7 cellular contexts compared by ENCODE assay signal in the genomic region with DNA sequence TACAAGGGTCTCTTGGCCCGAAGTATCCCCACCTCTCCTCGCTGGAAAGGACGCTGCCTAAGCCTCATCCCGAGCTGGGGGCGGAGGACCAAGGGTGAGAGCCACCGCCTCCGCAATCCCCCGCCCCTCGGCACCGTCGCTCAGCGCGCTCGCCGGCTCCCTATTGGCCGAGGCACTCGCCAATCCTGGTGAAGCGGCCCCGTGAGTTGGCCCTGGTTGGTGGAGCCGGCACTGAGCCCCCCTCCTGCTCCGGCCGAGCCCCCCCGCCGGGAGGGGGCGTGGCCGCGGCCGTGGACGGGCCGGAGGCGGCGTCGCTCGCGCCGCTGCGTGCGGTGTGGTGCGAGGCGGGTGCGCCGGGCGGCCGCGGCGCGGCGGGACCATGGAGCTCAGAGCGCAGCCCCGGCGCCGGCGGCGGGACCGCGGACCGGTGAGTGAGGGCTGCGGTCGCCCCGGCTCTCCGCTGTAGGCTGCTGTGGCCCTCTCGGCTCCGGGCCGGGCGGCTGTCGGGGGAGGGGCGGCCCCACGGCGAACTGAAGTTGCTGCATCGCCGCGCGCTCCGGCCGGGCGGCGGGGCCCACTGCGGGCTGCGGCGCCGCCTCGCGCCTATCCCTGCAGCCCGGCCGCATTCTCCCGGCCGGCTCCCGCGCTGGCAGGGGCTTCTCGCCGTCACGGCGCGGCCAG. TPM values are rescaled to one million over a fixed set of nuclear protein-coding genes. Genes with fewer than 3 reads are reported as not detected.
DNase-seq lines count a peak whose midpoint lies in the region; ATAC-seq and FAIRE-seq lines count a peak whose summit lies in the region.

A gene with protein sequence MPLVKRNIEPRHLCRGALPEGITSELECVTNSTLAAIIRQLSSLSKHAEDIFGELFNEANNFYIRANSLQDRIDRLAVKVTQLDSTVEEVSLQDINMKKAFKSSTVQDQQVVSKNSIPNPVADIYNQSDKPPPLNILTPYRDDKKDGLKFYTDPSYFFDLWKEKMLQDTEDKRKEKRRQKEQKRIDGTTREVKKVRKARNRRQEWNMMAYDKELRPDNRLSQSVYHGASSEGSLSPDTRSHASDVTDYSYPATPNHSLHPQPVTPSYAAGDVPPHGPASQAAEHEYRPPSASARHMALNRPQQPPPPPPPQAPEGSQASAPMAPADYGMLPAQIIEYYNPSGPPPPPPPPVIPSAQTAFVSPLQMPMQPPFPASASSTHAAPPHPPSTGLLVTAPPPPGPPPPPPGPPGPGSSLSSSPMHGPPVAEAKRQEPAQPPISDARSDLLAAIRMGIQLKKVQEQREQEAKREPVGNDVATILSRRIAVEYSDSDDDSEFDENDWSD (plus strand): TSS at position 291 of the 681 bp plus-strand sequence. CDS start 84,588 bp downstream, outside the sequence.

- H3K27ac ChIP-seq in small intestine (ENCODE audit: low read depth in 1 of 2, low read length in 1 of 2): no peak within 1 kb of the TSS

- H3K9me3 ChIP-seq in T-helper 17 cell (ENCODE audit: control insufficient read depth, low read length, poor library complexity, severe bottlenecking) (no peaks in the 10 kb centered on the region), small intestine (ENCODE audit: control insufficient read depth, low read depth) (no peaks in the 10 kb centered on the region)

- H3K27me3 Mint-ChIP-seq in T-helper 17 cell: peaks cover 41% of the 10 kb centered on the region

- H3K36me3 ChIP-seq in small intestine (ENCODE audit: control insufficient read depth in 2 of 2, insufficient read depth in 2 of 2, low read length in 2 of 2): no peaks in the 10 kb centered on the region

- no peak within 1 kb of the TSS for H3K27ac Mint-ChIP-seq in T-helper 17 cell

- ATAC-seq in GM18498 (IDR thresholded peaks at IDR 0.05; ENCODE audit: unreplicated experiment) (peak; percentile 95), HG02763 (IDR thresholded peaks at IDR 0.05; ENCODE audit: unreplicated experiment) (peak; percentile 89), T-helper 17 cell (peak; percentile 78)

- H3K4me1 ChIP-seq in small intestine (ENCODE audit: control insufficient read depth in 2 of 2, insufficient read depth in 1 of 2, low read depth in 1 of 2, low read length in 1 of 2): peaks cover 0 to 2% of the 10 kb centered on the region in 2 donors

- DNase-seq in NCI-H1417 treated with DMSO at 0.1 percent for 48 hours (lab: John Stamatoyannopoulos, UW) (peak; percentile 57), T-helper 17 cell (no peak), cerebellar nuclear complex (lab: John Stamatoyannopoulos, UW) (peak; percentile 81 to 90), islet precursor cell (peak; percentile 98), small intestine (peak; percentile 74)

- no peaks in the 10 kb centered on the region for H3K36me3 Mint-ChIP-seq in T-helper 17 cell (ENCODE audit: low read depth)

- peak within 1 kb of the TSS; percentile 34 to 60 for H3K4me3 ChIP-seq in small intestine (ENCODE audit: low read depth in 1 of 2, low read length in 2 of 2)

- H3K4me3 Mint-ChIP-seq in T-helper 17 cell: peak within 1 kb of the TSS; percentile 64

- peaks cover 6 to 10% of the 10 kb centered on the region in 2 donors for H3K27me3 ChIP-seq in small intestine (ENCODE audit: control insufficient read depth in 2 of 2, insufficient read depth in 2 of 2, low read length in 2 of 2)

- no peak for FAIRE-seq in small intestine (lab: Jason Lieb, UNC)

- WGBS in small intestine, 3 donors: 1 to 2% (median 1%) methylated on average over 50 to 94 of the region's 94 CpGs

- H3K4me1 Mint-ChIP-seq in T-helper 17 cell: peaks cover 6% of the 10 kb centered on the region

RNA-seq across cellular contexts. Expression of the gene that starts here (rescaled TPM):
- total RNA-seq in T-helper 17 cell: 1 to 10 TPM in 1 of 2 donors, not detected in 1; 6.4 TPM
- polyA plus RNA-seq in small intestine: 1 to 10 TPM in 1 of 3 donors, under 1 TPM in 2; 0.22 to 3.6 (median 0.81) TPM

Comparison
In these comparisons a context has a peak if more than half of its experiments do, and no peak if none do; other contexts are left out.
1. DNase-seq: peak in NCI-H1417 treated with DMSO at 0.1 percent for 48 hours (single experiment), cerebellar nuclear complex (2 of 2), islet precursor cell (single experiment) and small intestine (single experiment); none in T-helper 17 cell (0 of 3).
2. Peak in every context shown above with its lines, with median percentiles within 50 percentile points of each other: ATAC-seq.